1 cellular context compared by ENCODE assay signal in genomic region chr15:83107841-83108181, GRCh38.
TF ChIP-seq lines count a peak whose summit lies in the region.

No MANE protein-coding gene starts in this region.

TF ChIP-seq in HEK293T, 16 proteins besides CTCF, POLR2A, EP300 and RAD21 (continued from another document):
- TF ChIP-seq ELF4 (IDR thresholded peaks at IDR 0.05), result no peak
- TF ChIP-seq L3MBTL2 (conservative IDR thresholded peaks at IDR 0.05), result no peak
- no peak for TF ChIP-seq TARDBP (IDR thresholded peaks at IDR 0.05)
- TF ChIP-seq FOXA1 (IDR thresholded peaks at IDR 0.05), result no peak
- TF ChIP-seq SUZ12 (IDR thresholded peaks at IDR 0.05), result no peak
